1 cellular context compared by ENCODE assay signal in genomic region chr17:32488177-32488542, GRCh38.
TF ChIP-seq lines count a peak whose summit lies in the region.

No MANE protein-coding gene starts in this region.

TF ChIP-seq in K562, 482 proteins besides CTCF, POLR2A, EP300 and RAD21:
- TF ChIP-seq ZNF76 (CRISPR knock-in tag; IDR thresholded peaks at IDR 0.05; ENCODE audit: borderline replicate concordance) (no peak), RAD51 (IDR thresholded peaks at IDR 0.05; ENCODE audit: borderline replicate concordance, low read depth) (no peak), ZBTB1 (CRISPR knock-in tag; IDR thresholded peaks at IDR 0.05; ENCODE audit: borderline replicate concordance, low read depth) (no peak), DLX4 (CRISPR knock-in tag; IDR thresholded peaks at IDR 0.05) (no peak), PTBP1 (IDR thresholded peaks at IDR 0.05; ENCODE audit: low read depth, low read length) (no peak)
